27 cellular contexts compared by ENCODE assay signal in genomic region chr2:47990503-47990902, GRCh38.
"Had no signal": no experiment of that assay in that cellular context is flagged by ENCODE, and none has a peak within 500 bp of the region (broad histone marks: within the 10 kb centered on the region; RNA-seq: fewer than 3 reads in every experiment).

No MANE protein-coding gene starts in this region.

- H3K4me3 ChIP-seq: stomach, suprapubic skin, testis, thoracic aorta, thyroid gland, tibial artery, tibial nerve, transverse colon, upper lobe of left lung, upper lobe of right lung, uterus, vagina had no signal

- H3K27ac ChIP-seq: stomach, suprapubic skin, testis, thoracic aorta, thyroid gland, tibial artery, tibial nerve, transverse colon, upper lobe of left lung, upper lobe of right lung, uterus, vagina had no signal

- ATAC-seq: stimulated activated effector memory CD8-positive, alpha-beta T cell treated with anti-CD3 and anti-CD28 coated beads, Interleukin-12 subunit alpha, Interleukin-12 subunit beta, amount 100 ng/mL, for 72 hours; stimulated activated memory B cell treated with anti-CD40 and anti-IgM and Interleukin-4, amounts not matched to agents 10 μg/mL and 1 μg/mL and 100 μg/mL, for 72 hours; stimulated activated naive B cell treated with anti-CD40 and anti-IgM and Interleukin-4, amounts not matched to agents 10 μg/mL and 1 μg/mL and 100 μg/mL, for 72 hours; stimulated activated naive CD8-positive, alpha-beta T cell treated with anti-CD3 and anti-CD28 coated beads, Interleukin-15, amount 100 ng/mL, for 72 hours; stimulated activated naive CD8-positive, alpha-beta T cell treated with anti-CD3 and anti-CD28 coated beads, Interleukin-15, Interleukin-2, amounts not matched to agents 100 U/mL and 50 U/mL, for 24 hours; upper lobe of right lung had no signal

- H3K9me3 ChIP-seq: stomach, suprapubic skin, testis, thoracic aorta, thyroid gland, tibial artery, tibial nerve, transverse colon, upper lobe of left lung, upper lobe of right lung, uterus, vagina had no signal

- H3K27me3 ChIP-seq: stomach, suprapubic skin, testis, thyroid gland, tibial nerve, transverse colon, upper lobe of left lung, upper lobe of right lung, uterus, vagina had no signal

- H3K4me1 ChIP-seq: stomach, suprapubic skin, testis, thyroid gland, tibial artery, tibial nerve, transverse colon, upper lobe of left lung, upper lobe of right lung, uterus, vagina had no signal

- FAIRE-seq: urothelium cell line had no signal

- DNase-seq: stimulated activated CD4-positive, alpha-beta T cell treated with anti-CD3 and anti-CD28 coated beads, Interleukin-2, amount 100 ng/mL, for 48 hours; stimulated activated CD4-positive, alpha-beta T cell treated with anti-CD3 and anti-CD28 coated beads, Interleukin-4, amount 100 ng/mL, for 1 hour; stimulated activated CD4-positive, alpha-beta T cell treated with anti-CD3 and anti-CD28 coated beads, Interleukin-4, amount 100 ng/mL, for 24 hours; stimulated activated CD4-positive, alpha-beta T cell treated with anti-CD3 and anti-CD28 coated beads, Interleukin-4, amount 100 ng/mL, for 4 hours; stimulated activated CD8-positive, alpha-beta memory T cell treated with anti-CD3 and anti-CD28 coated beads, Interleukin-4, amount 100 ng/mL, for 48 hours; stimulated activated naive B cell treated with anti-CD40 and anti-IgM and Interleukin-4, amounts not matched to agents 10 μg/mL and 1 μg/mL and 100 μg/mL, for 72 hours; stimulated activated naive CD4-positive, alpha-beta T cell; stimulated activated naive CD4-positive, alpha-beta T cell treated with Interleukin-2 at 50 U/mL for 16 hours; stimulated activated naive CD8-positive, alpha-beta T cell treated with anti-CD3 and anti-CD28 coated beads, Interleukin-15, amount 100 ng/mL, for 72 hours; stimulated activated naive CD8-positive, alpha-beta T cell treated with anti-CD3 and anti-CD28 coated beads, Interleukin-15, Interleukin-2, amounts not matched to agents 100 U/mL and 50 U/mL, for 24 hours; stomach; substantia nigra; testis; thyroid gland; tibial artery; transverse colon; trophoblast cell; upper lobe of left lung; upper lobe of right lung; uterus had no signal

- H3K36me3 ChIP-seq: stomach, suprapubic skin, thoracic aorta, thyroid gland, tibial artery, tibial nerve, transverse colon, upper lobe of left lung, upper lobe of right lung, uterus, vagina had no signal
